Comparison of ENCODE assay signal across 20 cellular contexts in the genomic region with DNA sequence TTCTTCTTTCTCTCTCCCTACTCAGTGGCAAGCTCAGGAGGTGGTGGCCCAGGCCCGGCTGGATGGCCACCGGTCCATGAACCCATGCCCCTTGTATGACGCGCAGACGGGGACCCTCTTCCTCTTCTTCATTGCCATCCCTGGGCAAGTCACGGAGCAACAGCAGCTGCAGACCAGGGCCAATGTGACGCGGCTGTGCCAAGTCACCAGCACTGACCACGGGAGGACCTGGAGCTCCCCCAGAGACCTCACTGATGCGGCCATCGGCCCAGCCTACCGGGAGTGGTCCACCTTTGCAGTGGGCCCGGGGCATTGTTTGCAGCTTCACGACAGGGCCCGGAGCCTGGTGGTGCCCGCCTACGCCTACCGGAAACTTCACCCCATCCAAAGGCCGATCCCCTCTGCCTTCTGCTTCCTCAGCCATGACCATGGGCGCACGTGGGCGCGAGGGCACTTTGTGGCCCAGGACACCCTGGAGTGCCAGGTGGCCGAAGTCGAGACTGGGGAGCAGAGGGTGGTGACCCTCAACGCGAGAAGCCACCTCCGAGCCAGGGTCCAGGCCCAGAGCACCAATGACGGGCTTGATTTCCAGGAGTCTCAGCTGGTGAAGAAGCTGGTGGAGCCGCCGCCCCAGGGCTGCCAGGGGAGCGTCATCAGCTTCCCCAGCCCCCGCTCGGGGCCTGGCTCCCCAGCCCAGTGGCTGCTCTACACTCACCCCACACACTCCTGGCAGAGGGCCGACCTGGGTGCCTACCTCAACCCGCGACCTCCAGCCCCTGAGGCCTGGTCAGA. TPM values are rescaled to one million over a fixed set of nuclear protein-coding genes. Genes with fewer than 3 reads are reported as not detected.
DNase-seq lines count a peak whose midpoint lies in the region; ATAC-seq, FAIRE-seq and TF ChIP-seq lines count a peak whose summit lies in the region.
"Had no signal": no experiment of that assay in that cellular context is flagged by ENCODE, and none has a peak within 500 bp of the region (broad histone marks: within the 10 kb centered on the region; RNA-seq: fewer than 3 reads in every experiment).

No MANE protein-coding gene starts in this region.

- no peak overlapping the region for H4K91ac ChIP-seq in H1 (replicated peaks; ENCODE audit: insufficient read length, low read length)

- H3K4me1 Mint-ChIP-seq in neural progenitor cell, result peaks cover 19% of the 10 kb centered on the region
- H3K4me1 Mint-ChIP-seq in stimulated activated memory B cell treated with anti-CD40 and anti-IgM and Interleukin-4, amounts not matched to agents 10 μg/mL and 1 μg/mL and 100 μg/mL, for 72 hours, result no peaks in the 10 kb centered on the region
- H3K4me1 Mint-ChIP-seq in activated T-cell treated with anti-CD3 and anti-CD28 coated beads, Interleukin-2, amount 50 U/mL, for 72 hours (ENCODE audit: low read depth), result peaks cover 9% of the 10 kb centered on the region
- H3K4me1 Mint-ChIP-seq: CD4-positive, alpha-beta memory T cell had no signal

- no peak overlapping the region for H3K23ac ChIP-seq in H1 (ENCODE audit: insufficient read length)

- H3F3A ChIP-seq in PC-9 (ENCODE audit: insufficient read depth, low read depth) (peaks cover 60% of the 10 kb centered on the region), neural progenitor cell (ENCODE audit: low read depth) (peaks cover 19% of the 10 kb centered on the region)

- no peak for DNase-seq in PC-9
- no peak for DNase-seq in H1 (ENCODE audit: low read depth in 1 of 2, low spot score in 2 of 2)
- no peak for DNase-seq in neural progenitor cell (ENCODE audit: low spot score)
- DNase-seq in activated T-cell treated with anti-CD3 and anti-CD28 coated beads, Interleukin-2, amount 50 U/mL, for 72 hours, result no peak
- DNase-seq in stimulated activated naive CD8-positive, alpha-beta T cell treated with anti-CD3 and anti-CD28 coated beads, Interleukin-15, Interleukin-2, amounts not matched to agents 100 U/mL and 50 U/mL, for 24 hours, result no peak
- DNase-seq in AG08395 (ENCODE audit: low spot score), result no peak
- no peak for DNase-seq in KG1 (lab: John Stamatoyannopoulos, UW)
- DNase-seq: AML-193; CD4-positive, alpha-beta memory T cell; DMS153; DMS79; GDM1; GOT3; H9 had no signal

- peak; percentile 50 for ATAC-seq in stimulated activated memory B cell treated with anti-CD40 and anti-IgM and Interleukin-4, amounts not matched to agents 10 μg/mL and 1 μg/mL and 100 μg/mL, for 72 hours
- ATAC-seq in activated T-cell treated with anti-CD3 and anti-CD28 coated beads, Interleukin-2, amount 50 U/mL, for 72 hours (replicated peaks in 1 of 2), result no peak
- no peak for ATAC-seq in stimulated activated naive CD8-positive, alpha-beta T cell treated with anti-CD3 and anti-CD28 coated beads, Interleukin-15, Interleukin-2, amounts not matched to agents 100 U/mL and 50 U/mL, for 24 hours

- H4K20me1 ChIP-seq in PC-9 (ENCODE audit: insufficient read depth) (no peaks in the 10 kb centered on the region), H1 (replicated peaks in 1 of 2; ENCODE audit: control insufficient read depth in 1 of 2, insufficient read depth in 2 of 2, low read length in 2 of 2) (peaks cover 0 to 4% of the 10 kb centered on the region in 2 experiments), neural progenitor cell (ENCODE audit: low read depth) (no peaks in the 10 kb centered on the region)

- H3K4me3 ChIP-seq in PC-9, result no peak overlapping the region
- H3K4me3 ChIP-seq in H1 (ENCODE audit: extremely low read depth in 1 of 4, insufficient read depth in 2 of 4, low read depth in 3 of 4, low read length in 4 of 4), result no peak overlapping the region
- H3K4me3 ChIP-seq in neural progenitor cell, result no peak overlapping the region

- H3K27me3 Mint-ChIP-seq in neural progenitor cell (ENCODE audit: insufficient read depth, low read depth), result peaks cover 11% of the 10 kb centered on the region
- no peaks in the 10 kb centered on the region for H3K27me3 Mint-ChIP-seq in stimulated activated memory B cell treated with anti-CD40 and anti-IgM and Interleukin-4, amounts not matched to agents 10 μg/mL and 1 μg/mL and 100 μg/mL, for 72 hours
- no peaks in the 10 kb centered on the region for H3K27me3 Mint-ChIP-seq in activated T-cell treated with anti-CD3 and anti-CD28 coated beads, Interleukin-2, amount 50 U/mL, for 72 hours (ENCODE audit: low read depth)
- H3K27me3 Mint-ChIP-seq: CD4-positive, alpha-beta memory T cell had no signal

- TF ChIP-seq CTCF in PC-9 (conservative IDR thresholded peaks at IDR 0.05) (no peak), H1 (IDR thresholded peaks at IDR 0.05; ENCODE audit: control extremely low read depth in 1 of 3, insufficient read depth in 1 of 3, low read depth in 1 of 3, low read length in 3 of 3) (no peak), neural progenitor cell (IDR thresholded peaks at IDR 0.05) (no peak)

- H3K4me1 ChIP-seq in PC-9 (replicated peaks; ENCODE audit: insufficient read depth) (peaks cover 51% of the 10 kb centered on the region), H1 (replicated peaks in 1 of 4; ENCODE audit: control insufficient read depth in 3 of 4, insufficient read depth in 4 of 4, low read length in 3 of 4) (peaks cover 0 to 6% (median 0%) of the 10 kb centered on the region in 4 experiments; a peak in 1 of 7 replicates), neural progenitor cell (peaks cover 6% of the 10 kb centered on the region)

- H3K14ac ChIP-seq in H1 (ENCODE audit: insufficient read length), result no peak overlapping the region

- no peak overlapping the region for H2BK15ac ChIP-seq in H1 (ENCODE audit: low read length)

- intact Hi-C loops in PC-9 (cut with micrococcal nuclease; ENCODE audit: unreplicated experiment), result no loop called here

- peaks cover 2% of the 10 kb centered on the region; the same call in 1 of the 2 replicates for H3K79me1 ChIP-seq in H1 (ENCODE audit: low read depth, low read length)

- H2AFZ ChIP-seq in PC-9, result 0 out of 2 replicates have a peak overlapping the region, but pooled peaks have one; percentile 5
- H2AFZ ChIP-seq in H1 (ENCODE audit: low read length), result no peak overlapping the region
- H2AFZ ChIP-seq in neural progenitor cell (replicated peaks), result no peak overlapping the region

- no peak overlapping the region for H3K4me3 Mint-ChIP-seq in neural progenitor cell
- H3K4me3 Mint-ChIP-seq in stimulated activated memory B cell treated with anti-CD40 and anti-IgM and Interleukin-4, amounts not matched to agents 10 μg/mL and 1 μg/mL and 100 μg/mL, for 72 hours, result no peak overlapping the region
- no peak overlapping the region for H3K4me3 Mint-ChIP-seq in activated T-cell treated with anti-CD3 and anti-CD28 coated beads, Interleukin-2, amount 50 U/mL, for 72 hours
- H3K4me3 Mint-ChIP-seq: CD4-positive, alpha-beta memory T cell; H9 had no signal

- no peak overlapping the region for H4K5ac ChIP-seq in H1 (ENCODE audit: insufficient read length, low read depth, low read length)

- no peak for TF ChIP-seq EP300 in H1 (IDR thresholded peaks at IDR 0.05; ENCODE audit: borderline replicate concordance in 1 of 2, low read depth in 2 of 2, low read length in 2 of 2)

- H3K9me3 ChIP-seq in PC-9 (ENCODE audit: insufficient read depth, low read depth) (peaks cover 17% of the 10 kb centered on the region), H1 (ENCODE audit: insufficient read depth in 2 of 2, low read depth in 1 of 2, low read length in 1 of 2) (peaks cover 0 to 8% of the 10 kb centered on the region in 2 experiments; a peak in 2 of 4 replicates), neural progenitor cell (ENCODE audit: low read depth) (no peaks in the 10 kb centered on the region)

- H3K79me2 ChIP-seq in PC-9 (ENCODE audit: low read depth), result no peaks in the 10 kb centered on the region
- no peaks in the 10 kb centered on the region for H3K79me2 ChIP-seq in H1 (ENCODE audit: control insufficient read depth in 1 of 2, insufficient read depth in 2 of 2, low read length in 2 of 2)
- H3K79me2 ChIP-seq in neural progenitor cell (ENCODE audit: low read depth), result no peaks in the 10 kb centered on the region

- H3K27me3 ChIP-seq in PC-9 (ENCODE audit: insufficient read depth, low read depth) (no peaks in the 10 kb centered on the region), H1 (replicated peaks in 1 of 4; ENCODE audit: control insufficient read depth in 3 of 4, extremely low read depth in 1 of 4, insufficient read depth in 3 of 4, low read length in 3 of 4) (no peaks in the 10 kb centered on the region), neural progenitor cell (no peaks in the 10 kb centered on the region)

- no peak overlapping the region for H3K4ac ChIP-seq in H1 (replicated peaks; ENCODE audit: insufficient read length, low read depth, low read length)

- H2BK5ac ChIP-seq in H1 (ENCODE audit: low read depth, low read length), result no peak overlapping the region

- no peak overlapping the region for H2AK5ac ChIP-seq in H1 (ENCODE audit: low read depth, low read length)

- H3K4me2 ChIP-seq in PC-9 (peak overlapping the region; percentile 32; the same call in 1 of the 2 replicates), H1 (ENCODE audit: insufficient read depth in 1 of 2, low read depth in 2 of 2, low read length in 2 of 2) (no peak overlapping the region), neural progenitor cell (no peak overlapping the region)

- H3K9ac ChIP-seq in H1 (replicated peaks in 1 of 4; ENCODE audit: extremely low read depth in 1 of 4, low read depth in 3 of 4, low read length in 3 of 4), result no peak overlapping the region
- no peak overlapping the region for H3K9ac ChIP-seq in neural progenitor cell

- H4K8ac ChIP-seq in H1 (ENCODE audit: extremely low read depth, insufficient read depth, low read length), result peak overlapping the region; percentile 35; the same call in 1 of the 2 replicates

- CTCF ChIA-PET in PC-9 (lab: Charles Lee), result no interaction called here
- CTCF ChIA-PET in H1 (lab: Charles Lee; ENCODE audit: partially characterized antibody), result interaction anchor here (0.8 to 7.4 kb wide), 10 partner anchors 14 to 181 kb away, joined by 3 to 70 read pairs (median 4); a partner anchor contains a TSS

- no peak for TF ChIP-seq POLR2A in H1 (IDR thresholded peaks at IDR 0.05; ENCODE audit: control extremely low read depth in 1 of 2, low read depth in 2 of 2, low read length in 2 of 2)

- peaks cover 8% of the 10 kb centered on the region for H3K23me2 ChIP-seq in H1 (ENCODE audit: low read depth, low read length)

- H3K18ac ChIP-seq in H1 (ENCODE audit: extremely low read depth, low read length), result no peak overlapping the region

- no TSS peak for BruUV-seq in PC-9 (replicated peaks; lab: Mats Ljungman, UMichigan)

- TF ChIP-seq RAD21 in H1 (IDR thresholded peaks at IDR 0.05 in 1 of 2, conservative IDR thresholded peaks at IDR 0.05 in 1 of 2; ENCODE audit: low read depth in 2 of 2, low read length in 2 of 2), result no peak

- no peak overlapping the region for H2BK12ac ChIP-seq in H1 (ENCODE audit: low read depth, low read length)

- WGBS in H1 (ENCODE audit: extremely low coverage in 1 of 2, insufficient coverage in 1 of 2, insufficient read length in 1 of 2, insufficient replicate concordance in 2 of 2, low coverage in 1 of 2, low lambda C conversion rate in 2 of 2, missing lambda C conversion rate in 1 of 2), 2 experiments, result 97% methylated on average over 23 of the region's 37 CpGs; no CpG with 5 or more reads in 1 of the 2 experiments

- H3K9me3 Mint-ChIP-seq in neural progenitor cell, result no peaks in the 10 kb centered on the region
- H3K9me3 Mint-ChIP-seq in stimulated activated memory B cell treated with anti-CD40 and anti-IgM and Interleukin-4, amounts not matched to agents 10 μg/mL and 1 μg/mL and 100 μg/mL, for 72 hours, result no peaks in the 10 kb centered on the region
- no peaks in the 10 kb centered on the region for H3K9me3 Mint-ChIP-seq in activated T-cell treated with anti-CD3 and anti-CD28 coated beads, Interleukin-2, amount 50 U/mL, for 72 hours
- H3K9me3 Mint-ChIP-seq: CD4-positive, alpha-beta memory T cell had no signal

- no peaks in the 10 kb centered on the region for H3K9me2 ChIP-seq in PC-9 (ENCODE audit: insufficient read depth)

- peak overlapping the region; percentile 87 for H3K27ac Mint-ChIP-seq in neural progenitor cell
- no peak overlapping the region for H3K27ac Mint-ChIP-seq in stimulated activated memory B cell treated with anti-CD40 and anti-IgM and Interleukin-4, amounts not matched to agents 10 μg/mL and 1 μg/mL and 100 μg/mL, for 72 hours
- H3K27ac Mint-ChIP-seq in activated T-cell treated with anti-CD3 and anti-CD28 coated beads, Interleukin-2, amount 50 U/mL, for 72 hours, result no peak overlapping the region
- H3K27ac Mint-ChIP-seq: CD4-positive, alpha-beta memory T cell; H9 had no signal

- no peak overlapping the region for H2BK120ac ChIP-seq in H1 (replicated peaks; ENCODE audit: low read depth, low read length)

- FAIRE-seq in H1 (lab: Jason Lieb, UNC), result no peak
- FAIRE-seq: A204.1, GM18507 had no signal

- no peak overlapping the region for H3K56ac ChIP-seq in H1 (replicated peaks; ENCODE audit: insufficient read length, low read depth, low read length)

- H3K36me3 ChIP-seq in PC-9 (ENCODE audit: low read depth) (no peaks in the 10 kb centered on the region), H1 (ENCODE audit: control insufficient read depth in 2 of 4, insufficient read depth in 4 of 4, low read length in 3 of 4) (no peaks in the 10 kb centered on the region), neural progenitor cell (no peaks in the 10 kb centered on the region)

- no peaks in the 10 kb centered on the region for H3K36me3 Mint-ChIP-seq in neural progenitor cell
- H3K36me3 Mint-ChIP-seq in stimulated activated memory B cell treated with anti-CD40 and anti-IgM and Interleukin-4, amounts not matched to agents 10 μg/mL and 1 μg/mL and 100 μg/mL, for 72 hours, result no peaks in the 10 kb centered on the region
- H3K36me3 Mint-ChIP-seq in activated T-cell treated with anti-CD3 and anti-CD28 coated beads, Interleukin-2, amount 50 U/mL, for 72 hours (ENCODE audit: insufficient read depth in 2 of 2), result no peaks in the 10 kb centered on the region
- H3K36me3 Mint-ChIP-seq: CD4-positive, alpha-beta memory T cell had no signal

- H3K27ac ChIP-seq in PC-9 (peak overlapping the region; percentile 86), H1 (ENCODE audit: low read depth, low read length) (no peak overlapping the region), neural progenitor cell (no peak overlapping the region)
- H3K27ac ChIP-seq: C4-2B had no signal

- H2BK20ac ChIP-seq in H1 (ENCODE audit: low read length), result no peak overlapping the region

- POLR2A ChIA-PET in PC-9 (lab: Charles Lee; ENCODE audit: unreplicated experiment) (interaction anchor here (0.5 to 0.7 kb wide), 3 partner anchors 57 to 236 kb away, joined by 3 to 6 read pairs (median 6); no protein-coding TSS in a partner anchor), H1 (lab: Charles Lee; ENCODE audit: partially characterized antibody) (interaction anchor here (1.3 to 1.4 kb wide), 2 partner anchors 15 to 17 kb away, joined by 5 read pairs; no protein-coding TSS in a partner anchor)

RNA-seq across cellular contexts. Expression of a gene that starts 1.8 kb away (rescaled TPM):
- total RNA-seq in PC-9 (2021), result not detected in 2 replicates
- total RNA-seq in H1 (2021; fragmentation: NEBNext Ultra II Directional; extraction: Animal tissue kit (Norgen Biotek cat#: 25700)), result not detected in 2 replicates
- 0.12 TPM in 1 of 2 replicates, not detected in the other for polyA plus RNA-seq in H1 (2011; rRNA removed)
- not detected for polyA plus RNA-seq in H1 (2011; cell fraction: cytosol; rRNA removed)
- polyA plus RNA-seq in H1 (2011; cell fraction: nucleus; rRNA removed), result not detected
- not detected in 4 replicates for polyA plus RNA-seq in H1 (2012, experiment 1 of 2)
- not detected for polyA plus RNA-seq in H1 (2012, experiment 2 of 2)
- not detected for polyA plus RNA-seq in H1 (2013, experiment 1 of 2)
- not detected for polyA plus RNA-seq in H1 (2013, experiment 2 of 2)
- polyA minus RNA-seq in H1 (2011; rRNA and poly(A)+ RNA removed), result not detected in 2 replicates
- polyA minus RNA-seq in H1 (2011; cell fraction: cytosol; rRNA and poly(A)+ RNA removed), result not detected
- polyA minus RNA-seq in H1 (2011; cell fraction: nucleus; rRNA and poly(A)+ RNA removed), result not detected
- total RNA-seq in neural progenitor cell (ENCODE audit: low replicate concordance), result not detected in 2 replicates
- total RNA-seq in activated T-cell treated with anti-CD3 and anti-CD28 coated beads, Interleukin-2, amount 50 U/mL, for 72 hours, result not detected
- total RNA-seq: CD4-positive, alpha-beta memory T cell; Daoy; H9 had no signal
- polyA plus RNA-seq: BJ; CD4-positive, alpha-beta memory T cell had no signal

RNA-seq across cellular contexts. Expression of a gene that starts 21.2 kb away (rescaled TPM):
- 52.2 and 55.3 TPM in 2 replicates for total RNA-seq in PC-9 (2021)
- total RNA-seq in H1 (2021; fragmentation: NEBNext Ultra II Directional; extraction: Animal tissue kit (Norgen Biotek cat#: 25700)), result 3.2 and 7.9 TPM in 2 replicates
- polyA plus RNA-seq in H1 (2011; rRNA removed), result 2.7 and 3.9 TPM in 2 replicates
- 4.9 TPM for polyA plus RNA-seq in H1 (2011; cell fraction: cytosol; rRNA removed)
- polyA plus RNA-seq in H1 (2011; cell fraction: nucleus; rRNA removed), result 6.5 TPM
- polyA plus RNA-seq in H1 (2012, experiment 1 of 2), result 5.9 to 9.5 TPM (median 6.5 TPM) in 4 replicates
- polyA plus RNA-seq in H1 (2012, experiment 2 of 2), result 9.2 TPM
- 2.5 TPM for polyA plus RNA-seq in H1 (2013, experiment 1 of 2)
- 2.3 TPM for polyA plus RNA-seq in H1 (2013, experiment 2 of 2)
- polyA minus RNA-seq in H1 (2011; rRNA and poly(A)+ RNA removed), result 3.0 and 6.8 TPM in 2 replicates
- polyA minus RNA-seq in H1 (2011; cell fraction: cytosol; rRNA and poly(A)+ RNA removed), result 1.1 TPM
- polyA minus RNA-seq in H1 (2011; cell fraction: nucleus; rRNA and poly(A)+ RNA removed), result 2.1 TPM
- total RNA-seq in neural progenitor cell (ENCODE audit: low replicate concordance), result 3.2 and 4.3 TPM in 2 replicates
- 1 to 10 TPM in 1 of 2 donors, under 1 TPM in 1; 0.55 to 2.3 TPM for total RNA-seq in activated T-cell treated with anti-CD3 and anti-CD28 coated beads, Interleukin-2, amount 50 U/mL, for 72 hours
- total RNA-seq: CD4-positive, alpha-beta memory T cell had no signal
- polyA plus RNA-seq: CD4-positive, alpha-beta memory T cell had no signal

RNA-seq across cellular contexts. Expression of a gene that starts 25.9 kb away (rescaled TPM):
- total RNA-seq in PC-9 (2021) (0.55 and 0.74 TPM in 2 replicates), neural progenitor cell (ENCODE audit: low replicate concordance) (2.9 and 4.2 TPM in 2 replicates)
- 7.1 and 8.6 TPM in 2 replicates for total RNA-seq in H1 (2021; fragmentation: NEBNext Ultra II Directional; extraction: Animal tissue kit (Norgen Biotek cat#: 25700))
- polyA plus RNA-seq in H1 (2011; rRNA removed), result 4.5 and 6.0 TPM in 2 replicates
- polyA plus RNA-seq in H1 (2011; cell fraction: cytosol; rRNA removed), result 4.4 TPM
- polyA plus RNA-seq in H1 (2011; cell fraction: nucleus; rRNA removed), result 16.8 TPM
- polyA plus RNA-seq in H1 (2012, experiment 1 of 2), result 10.9 to 15.7 TPM (median 13.2 TPM) in 4 replicates
- polyA plus RNA-seq in H1 (2012, experiment 2 of 2), result 5.9 TPM
- polyA plus RNA-seq in H1 (2013, experiment 1 of 2), result 4.8 TPM
- polyA plus RNA-seq in H1 (2013, experiment 2 of 2), result 5.9 TPM
- 17.3 and 35.7 TPM in 2 replicates for polyA minus RNA-seq in H1 (2011; rRNA and poly(A)+ RNA removed)
- 8.5 TPM for polyA minus RNA-seq in H1 (2011; cell fraction: cytosol; rRNA and poly(A)+ RNA removed)
- 17.7 TPM for polyA minus RNA-seq in H1 (2011; cell fraction: nucleus; rRNA and poly(A)+ RNA removed)
- total RNA-seq in activated T-cell treated with anti-CD3 and anti-CD28 coated beads, Interleukin-2, amount 50 U/mL, for 72 hours, result 10 to 100 TPM; 64.8 to 69.3 TPM
- total RNA-seq: Daoy had no signal
